Comparison of ENCODE assay signal across 43 cellular contexts in the genomic region with DNA sequence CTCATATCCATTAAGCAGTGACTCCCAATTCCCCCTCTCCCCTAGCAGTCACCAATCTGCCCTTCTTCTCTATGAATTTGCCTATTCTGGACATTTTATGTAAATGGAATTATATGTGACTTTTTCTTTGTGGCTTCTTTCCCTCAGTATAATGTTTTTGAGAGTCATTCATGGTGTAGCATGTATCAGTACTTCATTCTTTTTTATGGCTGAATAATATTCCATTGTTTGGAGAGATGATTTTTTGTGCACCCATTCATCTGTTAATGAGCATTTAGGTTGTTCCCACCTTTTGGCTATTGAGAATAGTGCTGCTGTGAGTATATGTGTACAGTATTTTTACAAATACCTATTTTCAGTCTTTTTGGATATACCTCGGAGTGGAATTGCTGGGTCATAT. TPM values are rescaled to one million over a fixed set of nuclear protein-coding genes. Genes with fewer than 3 reads are reported as not detected.
"Had no signal": no experiment of that assay in that cellular context is flagged by ENCODE, and none has a peak within 500 bp of the region (broad histone marks: within the 10 kb centered on the region; RNA-seq: fewer than 3 reads in every experiment).

No MANE protein-coding gene starts in this region.

- H3K4me3 Mint-ChIP-seq: activated naive CD4-positive, alpha-beta T cell treated with anti-CD3 and anti-CD28 coated beads for 36 hours; activated naive CD4-positive, alpha-beta T cell treated with anti-CD3 and anti-CD28 coated beads, Interleukin-2, amount 10 ng/mL, durations not matched to agents 7 days and 5 days; activated naive CD4-positive, alpha-beta T cell treated with anti-CD3 and anti-CD28 coated beads, Interleukin-2, amount 50 U/mL, for 24 hours; activated naive CD8-positive, alpha-beta T cell; activated naive CD8-positive, alpha-beta T cell treated with anti-CD3 and anti-CD28 coated beads for 36 hours; activated naive CD8-positive, alpha-beta T cell treated with anti-CD3 and anti-CD28 coated beads, Interleukin-2, amount 10 ng/mL, durations not matched to agents 7 days and 5 days; activated naive CD8-positive, alpha-beta T cell treated with anti-CD3 and anti-CD28 coated beads, Interleukin-2, amount 50 U/mL, for 24 hours; activated T-cell treated with anti-CD3 and anti-CD28 coated beads, Interleukin-2, amount 50 U/mL, for 4 hours; activated T-cell treated with anti-CD3 and anti-CD28 coated beads, Interleukin-2, amount 50 U/mL, for 72 hours; activated T-helper 1 cell treated with anti-CD3 and anti-CD28 coated beads, Interleukin-12 subunit alpha, Interleukin-12 subunit beta, Interleukin-2, Interleukin-4 antibody, amounts not matched to agents 30 ng/mL and 10 ng/mL and 1 ng/mL, durations not matched to agents 14 hours and 24 hours and 36 hours; activated T-helper 17 cell treated with anti-CD3 and anti-CD28 coated beads, Interleukin-2, amount 50 U/mL, for 72 hours; brain; central memory CD8-positive, alpha-beta T cell had no signal

- H3K4me1 ChIP-seq: adrenal gland, ascending aorta, body of pancreas, breast epithelium had no signal

- FAIRE-seq: astrocyte, bronchial epithelial cell, colon had no signal

- H3K4me1 Mint-ChIP-seq: activated naive CD4-positive, alpha-beta T cell treated with anti-CD3 and anti-CD28 coated beads, Interleukin-2, amount 10 ng/mL, durations not matched to agents 7 days and 5 days; activated naive CD4-positive, alpha-beta T cell treated with anti-CD3 and anti-CD28 coated beads, Interleukin-2, amount 50 U/mL, for 24 hours; activated naive CD8-positive, alpha-beta T cell treated with anti-CD3 and anti-CD28 coated beads for 36 hours; activated naive CD8-positive, alpha-beta T cell treated with anti-CD3 and anti-CD28 coated beads, Interleukin-2, amount 50 U/mL, for 24 hours; activated T-helper 17 cell treated with anti-CD3 and anti-CD28 coated beads, Interleukin-2, amount 50 U/mL, for 72 hours; brain had no signal

- H3K27me3 ChIP-seq: adrenal gland, ascending aorta, body of pancreas, brain microvascular endothelial cell, breast epithelium, cardiac muscle cell had no signal

- H3K27ac ChIP-seq: adrenal gland, ascending aorta, body of pancreas, brain microvascular endothelial cell, breast epithelium, cardiac muscle cell had no signal

- DNase-seq: activated effector memory CD4-positive, alpha-beta T cell treated with anti-CD3 and anti-CD28 coated beads, Interleukin-2, amount 50 U/mL, for 16 hours; activated effector memory CD4-positive, alpha-beta T cell treated with Interleukin-2 at 50 U/mL for 16 hours; activated gamma-delta T cell; activated gamma-delta T cell treated with Interleukin-2 at 50 U/mL for 16 hours; activated naive CD4-positive, alpha-beta T cell; activated naive CD4-positive, alpha-beta T cell treated with anti-CD3 and anti-CD28 coated beads for 36 hours; activated naive CD4-positive, alpha-beta T cell treated with anti-CD3 and anti-CD28 coated beads, Interleukin-2, amount 10 ng/mL, durations not matched to agents 7 days and 5 days; activated naive CD4-positive, alpha-beta T cell treated with anti-CD3 and anti-CD28 coated beads, Interleukin-2, amount 50 U/mL, for 16 hours; activated naive CD4-positive, alpha-beta T cell treated with Interleukin-2 at 50 U/mL for 16 hours; activated naive CD8-positive, alpha-beta T cell treated with anti-CD3 and anti-CD28 coated beads for 36 hours; activated naive CD8-positive, alpha-beta T cell treated with anti-CD3 and anti-CD28 coated beads, Interleukin-2, amount 10 ng/mL, durations not matched to agents 7 days and 5 days; activated naive CD8-positive, alpha-beta T cell treated with anti-CD3 and anti-CD28 coated beads, Interleukin-2, amount 50 U/mL, for 24 hours; activated T-cell treated with anti-CD3 and anti-CD28 coated beads, Interleukin-2, amount 50 U/mL, for 4 hours; activated T-cell treated with anti-CD3 and anti-CD28 coated beads, Interleukin-2, amount 50 U/mL, for 48 hours; activated T-cell treated with anti-CD3 and anti-CD28 coated beads, Interleukin-2, amount 50 U/mL, for 72 hours; amniotic stem cell; amygdala; anterior cingulate cortex; aorta; body of pancreas; brain microvascular endothelial cell; caudate nucleus; central memory CD4-positive, alpha-beta T cell; cerebellar nuclear complex had no signal

- H3K9me3 Mint-ChIP-seq: activated naive CD4-positive, alpha-beta T cell treated with anti-CD3 and anti-CD28 coated beads for 36 hours; activated naive CD4-positive, alpha-beta T cell treated with anti-CD3 and anti-CD28 coated beads, Interleukin-2, amount 10 ng/mL, durations not matched to agents 7 days and 5 days; activated naive CD4-positive, alpha-beta T cell treated with anti-CD3 and anti-CD28 coated beads, Interleukin-2, amount 50 U/mL, for 24 hours; activated naive CD4-positive, alpha-beta T cell treated with anti-CD3 and anti-CD28 coated beads, Interleukin-2, amount 50 U/mL, for 72 hours; activated naive CD8-positive, alpha-beta T cell treated with anti-CD3 and anti-CD28 coated beads, Interleukin-2, amount 50 U/mL, for 24 hours; activated T-cell treated with anti-CD3 and anti-CD28 coated beads, Interleukin-2, amount 50 U/mL, for 4 hours; activated T-cell treated with anti-CD3 and anti-CD28 coated beads, Interleukin-2, amount 50 U/mL, for 72 hours; activated T-helper 17 cell treated with anti-CD3 and anti-CD28 coated beads, Interleukin-2, amount 50 U/mL, for 72 hours; central memory CD8-positive, alpha-beta T cell had no signal

- H3K4me3 ChIP-seq: adrenal gland, ascending aorta, body of pancreas, breast epithelium, cardiac muscle cell had no signal

- ATAC-seq: activated naive CD4-positive, alpha-beta T cell treated with anti-CD3 and anti-CD28 coated beads, Interleukin-2, amount 50 U/mL, for 72 hours; activated naive CD8-positive, alpha-beta T cell treated with anti-CD3 and anti-CD28 coated beads, Interleukin-2, amount 50 U/mL, for 24 hours; activated T-cell treated with anti-CD3 and anti-CD28 coated beads, Interleukin-2, amount 50 U/mL, for 4 hours; activated T-cell treated with anti-CD3 and anti-CD28 coated beads, Interleukin-2, amount 50 U/mL, for 72 hours; activated T-helper 17 cell treated with anti-CD3 and anti-CD28 coated beads, Interleukin-2, amount 50 U/mL, for 72 hours; body of pancreas had no signal

- H3K27ac Mint-ChIP-seq: activated naive CD4-positive, alpha-beta T cell treated with anti-CD3 and anti-CD28 coated beads, Interleukin-2, amount 10 ng/mL, durations not matched to agents 7 days and 5 days; activated naive CD4-positive, alpha-beta T cell treated with anti-CD3 and anti-CD28 coated beads, Interleukin-2, amount 50 U/mL, for 24 hours; activated naive CD8-positive, alpha-beta T cell; activated naive CD8-positive, alpha-beta T cell treated with anti-CD3 and anti-CD28 coated beads for 36 hours; activated naive CD8-positive, alpha-beta T cell treated with anti-CD3 and anti-CD28 coated beads, Interleukin-2, amount 10 ng/mL, durations not matched to agents 7 days and 5 days; activated naive CD8-positive, alpha-beta T cell treated with anti-CD3 and anti-CD28 coated beads, Interleukin-2, amount 50 U/mL, for 24 hours; activated T-cell treated with anti-CD3 and anti-CD28 coated beads, Interleukin-2, amount 50 U/mL, for 72 hours; activated T-helper 1 cell treated with anti-CD3 and anti-CD28 coated beads, Interleukin-12 subunit alpha, Interleukin-12 subunit beta, Interleukin-2, Interleukin-4 antibody, amounts not matched to agents 30 ng/mL and 10 ng/mL and 1 ng/mL, durations not matched to agents 14 hours and 24 hours and 36 hours; activated T-helper 17 cell treated with anti-CD3 and anti-CD28 coated beads, Interleukin-2, amount 50 U/mL, for 72 hours; activated T-helper 2 cell treated with anti-CD3 and anti-CD28 coated beads, Interferon-gamma antibody, Interleukin-2, Interleukin-4, amounts not matched to agents 10 μg/mL and 5 μg/mL and 100 μg/mL, durations not matched to agents 14 hours and 24 hours and 36 hours; brain had no signal

- H3K9me3 ChIP-seq: adrenal gland, ascending aorta, body of pancreas, breast epithelium had no signal

- H3K27me3 Mint-ChIP-seq: activated naive CD4-positive, alpha-beta T cell treated with anti-CD3 and anti-CD28 coated beads, Interleukin-2, amount 10 ng/mL, durations not matched to agents 7 days and 5 days; activated naive CD4-positive, alpha-beta T cell treated with anti-CD3 and anti-CD28 coated beads, Interleukin-2, amount 50 U/mL, for 24 hours; activated naive CD8-positive, alpha-beta T cell; activated naive CD8-positive, alpha-beta T cell treated with anti-CD3 and anti-CD28 coated beads for 36 hours; activated naive CD8-positive, alpha-beta T cell treated with anti-CD3 and anti-CD28 coated beads, Interleukin-2, amount 10 ng/mL, durations not matched to agents 7 days and 5 days; activated naive CD8-positive, alpha-beta T cell treated with anti-CD3 and anti-CD28 coated beads, Interleukin-2, amount 50 U/mL, for 24 hours; activated T-helper 17 cell treated with anti-CD3 and anti-CD28 coated beads, Interleukin-2, amount 50 U/mL, for 72 hours; brain; central memory CD8-positive, alpha-beta T cell had no signal

RNA-seq across cellular contexts. Expression of gene PLA2G2E, which starts 21.8 kb away (rescaled TPM):
- total RNA-seq: activated naive CD4-positive, alpha-beta T cell treated with anti-CD3 and anti-CD28 coated beads for 36 hours; activated naive CD4-positive, alpha-beta T cell treated with anti-CD3 and anti-CD28 coated beads, Interleukin-2, amount 50 U/mL, for 72 hours; activated naive CD8-positive, alpha-beta T cell treated with anti-CD3 and anti-CD28 coated beads for 36 hours; activated naive CD8-positive, alpha-beta T cell treated with anti-CD3 and anti-CD28 coated beads, Interleukin-2, amount 10 ng/mL, durations not matched to agents 7 days and 5 days; activated T-cell treated with anti-CD3 and anti-CD28 coated beads, Interleukin-2, amount 50 U/mL, for 4 hours; activated T-cell treated with anti-CD3 and anti-CD28 coated beads, Interleukin-2, amount 50 U/mL, for 72 hours; activated T-helper 1 cell treated with anti-CD3 and anti-CD28 coated beads, Interleukin-12 subunit alpha, Interleukin-12 subunit beta, Interleukin-2, Interleukin-4 antibody, amounts not matched to agents 30 ng/mL and 10 ng/mL and 1 ng/mL, durations not matched to agents 14 hours and 24 hours and 36 hours; activated T-helper 17 cell treated with anti-CD3 and anti-CD28 coated beads, Interleukin-2, amount 50 U/mL, for 72 hours; activated T-helper 2 cell treated with anti-CD3 and anti-CD28 coated beads, Interferon-gamma antibody, Interleukin-2, Interleukin-4, amounts not matched to agents 10 μg/mL and 5 μg/mL and 100 μg/mL, durations not matched to agents 14 hours and 24 hours and 36 hours; adrenal gland; aorta; ascending aorta; astrocyte; body of pancreas; breast epithelium; bronchial epithelial cell; cardiac muscle cell; cardiac septum; cerebellum; chondrocyte had no signal
- polyA plus RNA-seq: adipose tissue, adrenal gland, aorta, cardiac muscle cell had no signal
